16 cellular contexts compared by ENCODE assay signal in the genomic region with DNA sequence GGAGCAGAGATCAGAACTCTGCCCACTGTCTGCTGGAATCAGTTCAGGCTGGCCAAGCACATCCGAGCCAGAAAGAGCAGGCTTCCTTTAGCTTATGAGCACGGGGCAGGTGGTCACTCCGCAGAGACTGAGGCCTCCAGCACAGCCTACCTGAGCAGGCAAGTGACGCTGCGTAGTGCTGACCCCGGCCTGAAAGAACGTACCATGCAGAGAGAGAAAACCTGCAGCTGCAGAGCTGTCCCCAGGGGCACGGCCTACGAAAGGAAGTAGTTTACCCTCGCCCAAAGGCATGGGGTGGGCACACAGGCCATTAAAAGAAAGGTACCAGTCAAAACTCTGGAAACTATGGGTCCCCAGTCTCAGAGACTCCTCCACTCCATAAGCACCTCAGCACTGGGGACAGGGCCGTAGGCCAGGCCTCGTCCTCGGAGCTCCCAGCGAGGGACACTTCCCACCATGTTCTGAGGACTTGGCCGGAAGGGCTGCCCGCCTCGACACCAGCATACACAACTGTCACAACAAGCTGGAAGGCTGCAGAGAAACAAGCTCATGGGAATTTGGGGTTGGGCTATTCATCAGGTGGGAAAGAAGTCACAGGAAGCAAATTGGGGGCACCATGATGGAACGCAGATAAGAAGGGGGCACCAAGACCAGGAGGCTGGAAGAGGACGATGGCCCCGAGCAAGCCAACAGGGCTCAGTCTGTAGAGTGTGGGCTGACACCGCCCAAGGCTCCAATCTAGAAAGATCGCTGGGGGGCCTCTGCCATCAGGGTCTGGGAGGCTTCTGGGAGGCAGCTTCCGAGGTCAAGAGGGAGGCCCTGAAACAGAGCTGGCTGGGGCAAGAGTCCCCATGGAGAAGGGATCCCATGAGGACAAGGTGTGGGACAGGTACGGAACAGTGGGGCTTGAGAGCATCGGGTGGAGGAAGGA. TPM values are rescaled to one million over a fixed set of nuclear protein-coding genes. Genes with fewer than 3 reads are reported as not detected.
DNase-seq lines count a peak whose midpoint lies in the region; ATAC-seq and TF ChIP-seq lines count a peak whose summit lies in the region.
"Had no signal": no experiment of that assay in that cellular context is flagged by ENCODE, and none has a peak within 500 bp of the region (broad histone marks: within the 10 kb centered on the region; RNA-seq: fewer than 3 reads in every experiment).

No MANE protein-coding gene starts in this region.

- H3K4ac ChIP-seq in neuronal stem cell (ENCODE audit: low read length): no peak overlapping the region

- no peak overlapping the region for H2AFZ ChIP-seq in neuronal stem cell (ENCODE audit: low read length)

- no peak overlapping the region for H3K4me2 ChIP-seq in neuronal stem cell (ENCODE audit: insufficient read depth, low read length, poor library complexity, severe bottlenecking)

- H2AK5ac ChIP-seq in neuronal stem cell (ENCODE audit: low read depth, low read length): no peak overlapping the region

- peaks cover 59% of the 10 kb centered on the region for H3K36me3 ChIP-seq in left ventricle myocardium inferior
- peaks cover 16 to 77% of the 10 kb centered on the region in 2 donors for H3K36me3 ChIP-seq in neuronal stem cell (replicated peaks in 1 of 2; ENCODE audit: control insufficient read depth in 2 of 2, insufficient read depth in 2 of 2, low read length in 2 of 2)
- peaks cover 39% of the 10 kb centered on the region for H3K36me3 ChIP-seq in upper lobe of right lung

- no peak overlapping the region for H3K4me3 ChIP-seq in left ventricle myocardium inferior
- no peak overlapping the region for H3K4me3 ChIP-seq in neuronal stem cell (ENCODE audit: low read length in 2 of 2)
- H3K4me3 ChIP-seq in upper lobe of right lung: no peak overlapping the region

- no peaks in the 10 kb centered on the region for H3K9me3 ChIP-seq in left ventricle myocardium inferior (replicated peaks)
- H3K9me3 ChIP-seq in neuronal stem cell (replicated peaks in 1 of 2; ENCODE audit: control insufficient read depth in 2 of 2, insufficient read depth in 1 of 2, low read depth in 1 of 2, low read length in 2 of 2): no peaks in the 10 kb centered on the region
- H3K9me3 ChIP-seq in upper lobe of right lung: no peaks in the 10 kb centered on the region

- H2BK5ac ChIP-seq in neuronal stem cell (ENCODE audit: low read length): no peak overlapping the region

- no peak overlapping the region for H3K18ac ChIP-seq in neuronal stem cell (ENCODE audit: low read length)

- H4K8ac ChIP-seq in neuronal stem cell (ENCODE audit: low read depth, low read length): no peak overlapping the region

- H2BK120ac ChIP-seq in neuronal stem cell (ENCODE audit: low read depth, low read length): no peak overlapping the region

- H3K14ac ChIP-seq in neuronal stem cell (ENCODE audit: low read length): peak overlapping the region; percentile 63

- H2BK12ac ChIP-seq in neuronal stem cell (ENCODE audit: low read length): no peak overlapping the region

- H3K27me3 ChIP-seq in left ventricle myocardium inferior (ENCODE audit: low read depth) (no peaks in the 10 kb centered on the region), neuronal stem cell (ENCODE audit: control insufficient read depth in 3 of 3, insufficient read depth in 3 of 3, low read depth in 1 of 3, low read length in 3 of 3) (no peaks in the 10 kb centered on the region), upper lobe of right lung (no peaks in the 10 kb centered on the region)

- no peaks in the 10 kb centered on the region for H3K79me1 ChIP-seq in neuronal stem cell (ENCODE audit: low read depth, low read length)

- peak overlapping the region; percentile 13 for H3K9ac ChIP-seq in neuronal stem cell (ENCODE audit: low read depth, low read length, poor library complexity)

- H2BK15ac ChIP-seq in neuronal stem cell (ENCODE audit: low read length): no peak overlapping the region

- WGBS in neuronal stem cell (ENCODE audit: extremely low coverage in 2 of 2, insufficient read length in 2 of 2, insufficient replicate concordance in 1 of 2), 2 donors: no CpG with 5 or more reads among the region's 25 CpGs

- intact Hi-C loops in cardiac septum (cut with DNase I) (loop anchor here (10.0 kb wide), 4 partner anchors 298 to 658 kb away; partner anchors contain the start of genes NECAB2 and TAF1C), left ventricle myocardium inferior (cut with micrococcal nuclease) (no loop called here), upper lobe of right lung (cut with DNase I) (loop anchor here (10.0 kb wide), 1 partner anchor 208 kb away; no protein-coding TSS in a partner anchor)

- peak overlapping the region; percentile 36 for H3K23ac ChIP-seq in neuronal stem cell (ENCODE audit: low read depth, low read length, poor library complexity)

- H3K27ac ChIP-seq in left ventricle myocardium inferior (replicated peaks): no peak overlapping the region
- no peak overlapping the region for H3K27ac ChIP-seq in neuronal stem cell (replicated peaks; ENCODE audit: low read length)
- H3K27ac ChIP-seq in upper lobe of right lung: no peak overlapping the region

- TF ChIP-seq CTCF in left ventricle myocardium inferior (IDR thresholded peaks at IDR 0.05; ENCODE audit: borderline replicate concordance): no peak
- no peak for TF ChIP-seq CTCF in upper lobe of right lung (IDR thresholded peaks at IDR 0.05)

- peaks cover 8% of the 10 kb centered on the region for H3K4me1 ChIP-seq in left ventricle myocardium inferior
- H3K4me1 ChIP-seq in neuronal stem cell (ENCODE audit: control insufficient read depth in 2 of 2, insufficient read depth in 1 of 2, low read depth in 1 of 2, low read length in 2 of 2): no peaks in the 10 kb centered on the region
- H3K4me1 ChIP-seq in upper lobe of right lung: no peaks in the 10 kb centered on the region

- ATAC-seq in upper lobe of right lung (no peak), GM21526 (IDR thresholded peaks at IDR 0.05; ENCODE audit: low FRiP score, unreplicated experiment) (no peak)
- ATAC-seq: PC-3 had no signal

- DNase-seq in cardiac septum (ENCODE audit: low spot score): peak; percentile 27
- no peak for DNase-seq in left ventricle myocardium inferior
- DNase-seq in activated CD8-positive, alpha-beta memory T cell treated with anti-CD3 and anti-CD28 coated beads, Interleukin-2, amount 50 U/mL, for 48 hours: peak; percentile 42
- DNase-seq in neuronal stem cell (ENCODE audit: low spot score): no peak
- peak; percentile 48 for DNase-seq in upper lobe of right lung
- DNase-seq in stimulated activated CD8-positive, alpha-beta memory T cell treated with anti-CD3 and anti-CD28 coated beads, Interleukin-4, amount 100 ng/mL, for 48 hours: no peak
- DNase-seq in T1000 (lab: John Stamatoyannopoulos, UW): no peak
- DNase-seq: CD8-positive, alpha-beta memory T cell; DMS 273 treated with DMSO at 0.1 percent for 48 hours; EL; KBM-7; NCI-H345; NCI-H69; NK-92 treated with Interleukin-12 subunit alpha and Interleukin-12 subunit beta, amount 100 ng/mL, for 24 hours; PC-3 had no signal

- no peak overlapping the region for H4K91ac ChIP-seq in neuronal stem cell (ENCODE audit: low read depth, low read length, poor library complexity)

RNA-seq across cellular contexts. Expression of gene MEAK7, which starts 21.2 kb away (rescaled TPM):
- total RNA-seq in cardiac septum (8.5 TPM), left ventricle myocardium inferior (5.3 TPM), upper lobe of right lung (10.8 TPM)
- polyA plus RNA-seq in neuronal stem cell (2013, experiment 1 of 2): 8.0 TPM
- polyA plus RNA-seq in neuronal stem cell (2013, experiment 2 of 2): 8.4 TPM

Comparison
In these comparisons a context has a peak if more than half of its experiments do, and no peak if none do; other contexts are left out.
1. DNase-seq: peak in cardiac septum (single experiment), activated CD8-positive, alpha-beta memory T cell treated with anti-CD3 and anti-CD28 coated beads, Interleukin-2, amount 50 U/mL, for 48 hours (single experiment) and upper lobe of right lung (single experiment); none in left ventricle myocardium inferior (single experiment), neuronal stem cell (single experiment), stimulated activated CD8-positive, alpha-beta memory T cell treated with anti-CD3 and anti-CD28 coated beads, Interleukin-4, amount 100 ng/mL, for 48 hours (single experiment) and T1000 (single experiment).